In the genomic region with DNA sequence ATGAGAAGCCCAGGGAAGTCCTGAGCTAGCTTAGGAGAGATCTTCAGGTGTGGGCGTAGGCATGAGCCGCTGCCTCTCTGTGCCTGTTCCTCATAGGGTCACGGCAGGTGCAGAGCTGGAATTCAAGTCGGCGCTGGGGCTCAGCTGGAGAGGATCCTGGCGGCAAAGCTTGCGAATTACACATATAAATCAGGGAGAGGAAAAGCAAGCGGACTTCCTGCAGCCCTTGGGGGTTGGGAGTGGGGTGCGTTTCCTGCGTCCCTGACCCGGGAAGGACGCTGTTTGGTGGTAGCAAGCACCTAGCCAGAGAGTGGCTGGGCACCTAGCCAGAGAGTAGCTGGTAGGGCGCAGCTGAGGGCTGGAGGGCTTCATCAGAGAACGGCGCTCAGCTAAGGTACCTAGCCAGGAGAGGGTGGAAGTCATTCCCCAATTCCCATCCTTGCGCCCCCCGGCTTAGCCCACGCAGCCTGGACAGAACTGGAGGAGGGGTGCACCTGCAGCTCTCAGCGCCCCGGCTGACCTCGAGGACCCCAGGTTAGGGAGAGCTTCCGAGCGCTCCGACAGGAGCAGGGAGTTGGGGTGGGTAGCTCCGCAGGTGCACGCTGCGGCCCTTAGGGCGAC, we compare ENCODE assay signal across 1 cellular context.
A peak's percentile ranks its signal among the peaks of the same experiment; 100 is the strongest.
TF ChIP-seq lines count a peak whose summit lies in the region.

No MANE protein-coding gene starts in this region.

TF ChIP-seq in HepG2, 621 proteins besides CTCF, POLR2A, EP300 and RAD21 (continued from another document and continues in another):
- TF ChIP-seq, protein P1, sequence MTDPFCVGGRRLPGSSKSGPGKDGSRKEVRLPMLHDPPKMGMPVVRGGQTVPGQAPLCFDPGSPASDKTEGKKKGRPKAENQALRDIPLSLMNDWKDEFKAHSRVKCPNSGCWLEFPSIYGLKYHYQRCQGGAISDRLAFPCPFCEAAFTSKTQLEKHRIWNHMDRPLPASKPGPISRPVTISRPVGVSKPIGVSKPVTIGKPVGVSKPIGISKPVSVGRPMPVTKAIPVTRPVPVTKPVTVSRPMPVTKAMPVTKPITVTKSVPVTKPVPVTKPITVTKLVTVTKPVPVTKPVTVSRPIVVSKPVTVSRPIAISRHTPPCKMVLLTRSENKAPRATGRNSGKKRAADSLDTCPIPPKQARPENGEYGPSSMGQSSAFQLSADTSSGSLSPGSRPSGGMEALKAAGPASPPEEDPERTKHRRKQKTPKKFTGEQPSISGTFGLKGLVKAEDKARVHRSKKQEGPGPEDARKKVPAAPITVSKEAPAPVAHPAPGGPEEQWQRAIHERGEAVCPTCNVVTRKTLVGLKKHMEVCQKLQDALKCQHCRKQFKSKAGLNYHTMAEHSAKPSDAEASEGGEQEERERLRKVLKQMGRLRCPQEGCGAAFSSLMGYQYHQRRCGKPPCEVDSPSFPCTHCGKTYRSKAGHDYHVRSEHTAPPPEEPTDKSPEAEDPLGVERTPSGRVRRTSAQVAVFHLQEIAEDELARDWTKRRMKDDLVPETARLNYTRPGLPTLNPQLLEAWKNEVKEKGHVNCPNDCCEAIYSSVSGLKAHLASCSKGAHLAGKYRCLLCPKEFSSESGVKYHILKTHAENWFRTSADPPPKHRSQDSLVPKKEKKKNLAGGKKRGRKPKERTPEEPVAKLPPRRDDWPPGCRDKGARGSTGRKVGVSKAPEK (CRISPR knock-in tag; IDR thresholded peaks at IDR 0.05; ENCODE audit: borderline replicate concordance): peak; percentile 70; the same call in 1 of the 2 replicates
- TF ChIP-seq ZSCAN9 (CRISPR knock-in tag; IDR thresholded peaks at IDR 0.05; ENCODE audit: borderline replicate concordance) (peak; percentile 12; the same call in 1 of the 2 replicates), TRIM24 (CRISPR knock-in tag; IDR thresholded peaks at IDR 0.05) (no peak), ZNF34 (CRISPR knock-in tag; IDR thresholded peaks at IDR 0.05; ENCODE audit: borderline replicate concordance) (no peak), ZNF605 (CRISPR knock-in tag; IDR thresholded peaks at IDR 0.05) (peak; percentile 58), ELF3 (CRISPR knock-in tag; IDR thresholded peaks at IDR 0.05) (peak; percentile 62), PHF8 (CRISPR knock-in tag; IDR thresholded peaks at IDR 0.05) (peak; percentile 51; the same call in 1 of the 2 replicates), TAF1 (CRISPR knock-in tag; IDR thresholded peaks at IDR 0.05) (peak; percentile 41; the same call in 1 of the 2 replicates), NFATC3 (CRISPR knock-in tag; IDR thresholded peaks at IDR 0.05) (no peak; the same call in 1 of the 2 replicates), ZNF44 (CRISPR knock-in tag; IDR thresholded peaks at IDR 0.05) (peak; percentile 71; the same call in 1 of the 2 replicates), GPN1 (CRISPR knock-in tag; IDR thresholded peaks at IDR 0.05; ENCODE audit: borderline replicate concordance) (no peak), MTF1 (CRISPR knock-in tag; IDR thresholded peaks at IDR 0.05) (no peak), ZFX (CRISPR knock-in tag; IDR thresholded peaks at IDR 0.05; ENCODE audit: low read depth) (peak; percentile 22; the same call in 1 of the 2 replicates), SOX13 (IDR thresholded peaks at IDR 0.05) (no peak), SOX13 (CRISPR knock-in tag; conservative IDR thresholded peaks at IDR 0.05 in 1 of 2, IDR thresholded peaks at IDR 0.05 in 1 of 2) (no peak), ZNF556 (CRISPR knock-in tag; IDR thresholded peaks at IDR 0.05; ENCODE audit: borderline replicate concordance) (0 out of 2 replicates have a peak, but pooled peaks have one; percentile 23), ZMYM3 (CRISPR knock-in tag; IDR thresholded peaks at IDR 0.05) (0 out of 2 replicates have a peak, but pooled peaks have one; percentile 27), ZFP36 (IDR thresholded peaks at IDR 0.05; ENCODE audit: borderline replicate concordance, low read depth, low read length, partially characterized antibody) (no peak), ZNF563 (CRISPR knock-in tag; IDR thresholded peaks at IDR 0.05) (0 out of 2 replicates have a peak, but pooled peaks have one; percentile 46), CBX5 (CRISPR knock-in tag; IDR thresholded peaks at IDR 0.05; ENCODE audit: borderline replicate concordance) (0 out of 2 replicates have a peak, but pooled peaks have one; percentile 14), MYNN (CRISPR knock-in tag; IDR thresholded peaks at IDR 0.05; ENCODE audit: low read depth) (peak; percentile 40; the same call in 1 of the 2 replicates), PITX1 (CRISPR knock-in tag; IDR thresholded peaks at IDR 0.05) (peak; percentile 35; the same call in 1 of the 2 replicates), ZNF768 (CRISPR knock-in tag; IDR thresholded peaks at IDR 0.05) (peak; percentile 32; the same call in 1 of the 2 replicates), ATF7 (IDR thresholded peaks at IDR 0.05) (no peak), ATF7 (CRISPR knock-in tag; IDR thresholded peaks at IDR 0.05) (peak; percentile 46; the same call in 1 of the 2 replicates)
- TF ChIP-seq, protein P2, sequence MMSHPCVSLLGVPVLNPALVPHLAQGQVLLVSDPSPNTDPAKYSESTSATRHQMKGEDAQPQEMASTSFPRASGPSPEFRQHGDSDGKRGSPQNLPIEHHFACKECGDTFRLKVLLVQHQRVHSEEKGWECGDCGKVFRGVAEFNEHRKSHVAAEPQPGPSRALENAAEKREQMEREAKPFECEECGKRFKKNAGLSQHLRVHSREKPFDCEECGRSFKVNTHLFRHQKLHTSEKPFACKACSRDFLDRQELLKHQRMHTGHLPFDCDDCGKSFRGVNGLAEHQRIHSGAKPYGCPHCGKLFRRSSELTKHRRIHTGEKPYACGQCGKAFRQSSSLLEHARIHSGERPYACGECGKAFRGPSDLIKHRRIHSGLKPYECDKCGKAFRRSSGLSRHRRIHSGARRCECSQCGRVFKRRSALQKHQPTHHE (CRISPR knock-in tag; IDR thresholded peaks at IDR 0.05; ENCODE audit: borderline replicate concordance): no peak
- TF ChIP-seq, protein P3, sequence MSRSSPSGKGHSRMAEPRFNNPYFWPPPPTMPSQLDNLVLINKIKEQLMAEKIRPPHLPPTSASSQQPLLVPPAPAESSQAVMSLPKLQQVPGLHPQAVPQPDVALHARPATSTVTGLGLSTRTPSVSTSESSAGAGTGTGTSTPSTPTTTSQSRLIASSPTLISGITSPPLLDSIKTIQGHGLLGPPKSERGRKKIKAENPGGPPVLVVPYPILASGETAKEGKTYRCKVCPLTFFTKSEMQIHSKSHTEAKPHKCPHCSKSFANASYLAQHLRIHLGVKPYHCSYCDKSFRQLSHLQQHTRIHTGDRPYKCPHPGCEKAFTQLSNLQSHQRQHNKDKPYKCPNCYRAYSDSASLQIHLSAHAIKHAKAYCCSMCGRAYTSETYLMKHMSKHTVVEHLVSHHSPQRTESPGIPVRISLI (CRISPR knock-in tag; IDR thresholded peaks at IDR 0.05; ENCODE audit: borderline replicate concordance): peak; percentile 75; the same call in 1 of the 2 replicates
- TF ChIP-seq, protein P4, sequence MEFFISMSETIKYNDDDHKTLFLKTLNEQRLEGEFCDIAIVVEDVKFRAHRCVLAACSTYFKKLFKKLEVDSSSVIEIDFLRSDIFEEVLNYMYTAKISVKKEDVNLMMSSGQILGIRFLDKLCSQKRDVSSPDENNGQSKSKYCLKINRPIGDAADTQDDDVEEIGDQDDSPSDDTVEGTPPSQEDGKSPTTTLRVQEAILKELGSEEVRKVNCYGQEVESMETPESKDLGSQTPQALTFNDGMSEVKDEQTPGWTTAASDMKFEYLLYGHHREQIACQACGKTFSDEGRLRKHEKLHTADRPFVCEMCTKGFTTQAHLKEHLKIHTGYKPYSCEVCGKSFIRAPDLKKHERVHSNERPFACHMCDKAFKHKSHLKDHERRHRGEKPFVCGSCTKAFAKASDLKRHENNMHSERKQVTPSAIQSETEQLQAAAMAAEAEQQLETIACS (CRISPR knock-in tag; IDR thresholded peaks at IDR 0.05): no peak
- TF ChIP-seq, protein P5, sequence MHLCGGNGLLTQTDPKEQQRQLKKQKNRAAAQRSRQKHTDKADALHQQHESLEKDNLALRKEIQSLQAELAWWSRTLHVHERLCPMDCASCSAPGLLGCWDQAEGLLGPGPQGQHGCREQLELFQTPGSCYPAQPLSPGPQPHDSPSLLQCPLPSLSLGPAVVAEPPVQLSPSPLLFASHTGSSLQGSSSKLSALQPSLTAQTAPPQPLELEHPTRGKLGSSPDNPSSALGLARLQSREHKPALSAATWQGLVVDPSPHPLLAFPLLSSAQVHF (CRISPR knock-in tag; IDR thresholded peaks at IDR 0.05): no peak
- TF ChIP-seq, protein P6, sequence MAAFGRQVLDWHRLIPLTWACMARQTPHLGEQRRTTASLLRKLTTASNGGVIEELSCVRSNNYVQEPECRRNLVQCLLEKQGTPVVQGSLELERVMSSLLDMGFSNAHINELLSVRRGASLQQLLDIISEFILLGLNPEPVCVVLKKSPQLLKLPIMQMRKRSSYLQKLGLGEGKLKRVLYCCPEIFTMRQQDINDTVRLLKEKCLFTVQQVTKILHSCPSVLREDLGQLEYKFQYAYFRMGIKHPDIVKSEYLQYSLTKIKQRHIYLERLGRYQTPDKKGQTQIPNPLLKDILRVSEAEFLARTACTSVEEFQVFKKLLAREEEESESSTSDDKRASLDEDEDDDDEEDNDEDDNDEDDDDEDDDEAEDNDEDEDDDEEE (CRISPR knock-in tag; IDR thresholded peaks at IDR 0.05): 0 out of 2 replicates have a peak, but pooled peaks have one; percentile 72
- TF ChIP-seq, protein P7, sequence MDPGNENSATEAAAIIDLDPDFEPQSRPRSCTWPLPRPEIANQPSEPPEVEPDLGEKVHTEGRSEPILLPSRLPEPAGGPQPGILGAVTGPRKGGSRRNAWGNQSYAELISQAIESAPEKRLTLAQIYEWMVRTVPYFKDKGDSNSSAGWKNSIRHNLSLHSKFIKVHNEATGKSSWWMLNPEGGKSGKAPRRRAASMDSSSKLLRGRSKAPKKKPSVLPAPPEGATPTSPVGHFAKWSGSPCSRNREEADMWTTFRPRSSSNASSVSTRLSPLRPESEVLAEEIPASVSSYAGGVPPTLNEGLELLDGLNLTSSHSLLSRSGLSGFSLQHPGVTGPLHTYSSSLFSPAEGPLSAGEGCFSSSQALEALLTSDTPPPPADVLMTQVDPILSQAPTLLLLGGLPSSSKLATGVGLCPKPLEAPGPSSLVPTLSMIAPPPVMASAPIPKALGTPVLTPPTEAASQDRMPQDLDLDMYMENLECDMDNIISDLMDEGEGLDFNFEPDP (CRISPR knock-in tag; conservative IDR thresholded peaks at IDR 0.05): no peak
- TF ChIP-seq, protein P8, sequence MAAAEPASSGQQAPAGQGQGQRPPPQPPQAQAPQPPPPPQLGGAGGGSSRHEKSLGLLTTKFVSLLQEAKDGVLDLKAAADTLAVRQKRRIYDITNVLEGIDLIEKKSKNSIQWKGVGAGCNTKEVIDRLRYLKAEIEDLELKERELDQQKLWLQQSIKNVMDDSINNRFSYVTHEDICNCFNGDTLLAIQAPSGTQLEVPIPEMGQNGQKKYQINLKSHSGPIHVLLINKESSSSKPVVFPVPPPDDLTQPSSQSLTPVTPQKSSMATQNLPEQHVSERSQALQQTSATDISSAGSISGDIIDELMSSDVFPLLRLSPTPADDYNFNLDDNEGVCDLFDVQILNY (CRISPR knock-in tag; conservative IDR thresholded peaks at IDR 0.05): peak; percentile 39; the same call in 1 of the 2 replicates
- TF ChIP-seq, protein P9, sequence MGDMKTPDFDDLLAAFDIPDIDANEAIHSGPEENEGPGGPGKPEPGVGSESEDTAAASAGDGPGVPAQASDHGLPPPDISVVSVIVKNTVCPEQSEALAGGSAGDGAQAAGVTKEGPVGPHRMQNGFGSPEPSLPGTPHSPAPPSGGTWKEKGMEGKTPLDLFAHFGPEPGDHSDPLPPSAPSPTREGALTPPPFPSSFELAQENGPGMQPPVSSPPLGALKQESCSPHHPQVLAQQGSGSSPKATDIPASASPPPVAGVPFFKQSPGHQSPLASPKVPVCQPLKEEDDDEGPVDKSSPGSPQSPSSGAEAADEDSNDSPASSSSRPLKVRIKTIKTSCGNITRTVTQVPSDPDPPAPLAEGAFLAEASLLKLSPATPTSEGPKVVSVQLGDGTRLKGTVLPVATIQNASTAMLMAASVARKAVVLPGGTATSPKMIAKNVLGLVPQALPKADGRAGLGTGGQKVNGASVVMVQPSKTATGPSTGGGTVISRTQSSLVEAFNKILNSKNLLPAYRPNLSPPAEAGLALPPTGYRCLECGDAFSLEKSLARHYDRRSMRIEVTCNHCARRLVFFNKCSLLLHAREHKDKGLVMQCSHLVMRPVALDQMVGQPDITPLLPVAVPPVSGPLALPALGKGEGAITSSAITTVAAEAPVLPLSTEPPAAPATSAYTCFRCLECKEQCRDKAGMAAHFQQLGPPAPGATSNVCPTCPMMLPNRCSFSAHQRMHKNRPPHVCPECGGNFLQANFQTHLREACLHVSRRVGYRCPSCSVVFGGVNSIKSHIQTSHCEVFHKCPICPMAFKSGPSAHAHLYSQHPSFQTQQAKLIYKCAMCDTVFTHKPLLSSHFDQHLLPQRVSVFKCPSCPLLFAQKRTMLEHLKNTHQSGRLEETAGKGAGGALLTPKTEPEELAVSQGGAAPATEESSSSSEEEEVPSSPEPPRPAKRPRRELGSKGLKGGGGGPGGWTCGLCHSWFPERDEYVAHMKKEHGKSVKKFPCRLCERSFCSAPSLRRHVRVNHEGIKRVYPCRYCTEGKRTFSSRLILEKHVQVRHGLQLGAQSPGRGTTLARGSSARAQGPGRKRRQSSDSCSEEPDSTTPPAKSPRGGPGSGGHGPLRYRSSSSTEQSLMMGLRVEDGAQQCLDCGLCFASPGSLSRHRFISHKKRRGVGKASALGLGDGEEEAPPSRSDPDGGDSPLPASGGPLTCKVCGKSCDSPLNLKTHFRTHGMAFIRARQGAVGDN (CRISPR knock-in tag; IDR thresholded peaks at IDR 0.05): peak; percentile 58
- TF ChIP-seq, protein P10, sequence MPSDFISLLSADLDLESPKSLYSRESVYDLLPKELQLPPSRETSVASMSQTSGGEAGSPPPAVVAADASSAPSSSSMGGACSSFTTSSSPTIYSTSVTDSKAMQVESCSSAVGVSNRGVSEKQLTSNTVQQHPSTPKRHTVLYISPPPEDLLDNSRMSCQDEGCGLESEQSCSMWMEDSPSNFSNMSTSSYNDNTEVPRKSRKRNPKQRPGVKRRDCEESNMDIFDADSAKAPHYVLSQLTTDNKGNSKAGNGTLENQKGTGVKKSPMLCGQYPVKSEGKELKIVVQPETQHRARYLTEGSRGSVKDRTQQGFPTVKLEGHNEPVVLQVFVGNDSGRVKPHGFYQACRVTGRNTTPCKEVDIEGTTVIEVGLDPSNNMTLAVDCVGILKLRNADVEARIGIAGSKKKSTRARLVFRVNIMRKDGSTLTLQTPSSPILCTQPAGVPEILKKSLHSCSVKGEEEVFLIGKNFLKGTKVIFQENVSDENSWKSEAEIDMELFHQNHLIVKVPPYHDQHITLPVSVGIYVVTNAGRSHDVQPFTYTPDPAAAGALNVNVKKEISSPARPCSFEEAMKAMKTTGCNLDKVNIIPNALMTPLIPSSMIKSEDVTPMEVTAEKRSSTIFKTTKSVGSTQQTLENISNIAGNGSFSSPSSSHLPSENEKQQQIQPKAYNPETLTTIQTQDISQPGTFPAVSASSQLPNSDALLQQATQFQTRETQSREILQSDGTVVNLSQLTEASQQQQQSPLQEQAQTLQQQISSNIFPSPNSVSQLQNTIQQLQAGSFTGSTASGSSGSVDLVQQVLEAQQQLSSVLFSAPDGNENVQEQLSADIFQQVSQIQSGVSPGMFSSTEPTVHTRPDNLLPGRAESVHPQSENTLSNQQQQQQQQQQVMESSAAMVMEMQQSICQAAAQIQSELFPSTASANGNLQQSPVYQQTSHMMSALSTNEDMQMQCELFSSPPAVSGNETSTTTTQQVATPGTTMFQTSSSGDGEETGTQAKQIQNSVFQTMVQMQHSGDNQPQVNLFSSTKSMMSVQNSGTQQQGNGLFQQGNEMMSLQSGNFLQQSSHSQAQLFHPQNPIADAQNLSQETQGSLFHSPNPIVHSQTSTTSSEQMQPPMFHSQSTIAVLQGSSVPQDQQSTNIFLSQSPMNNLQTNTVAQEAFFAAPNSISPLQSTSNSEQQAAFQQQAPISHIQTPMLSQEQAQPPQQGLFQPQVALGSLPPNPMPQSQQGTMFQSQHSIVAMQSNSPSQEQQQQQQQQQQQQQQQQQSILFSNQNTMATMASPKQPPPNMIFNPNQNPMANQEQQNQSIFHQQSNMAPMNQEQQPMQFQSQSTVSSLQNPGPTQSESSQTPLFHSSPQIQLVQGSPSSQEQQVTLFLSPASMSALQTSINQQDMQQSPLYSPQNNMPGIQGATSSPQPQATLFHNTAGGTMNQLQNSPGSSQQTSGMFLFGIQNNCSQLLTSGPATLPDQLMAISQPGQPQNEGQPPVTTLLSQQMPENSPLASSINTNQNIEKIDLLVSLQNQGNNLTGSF (CRISPR knock-in tag; IDR thresholded peaks at IDR 0.05): no peak
